In genomic region chr10:62098278-62099121, GRCh38 we compare ENCODE assay signal across 16 cellular contexts.
DNase-seq lines count a peak whose midpoint lies in the region; ATAC-seq and TF ChIP-seq lines count a peak whose summit lies in the region.
"Had no signal": no experiment of that assay in that cellular context is flagged by ENCODE, and none has a peak within 500 bp of the region (broad histone marks: within the 10 kb centered on the region; RNA-seq: fewer than 3 reads in every experiment).

No MANE protein-coding gene starts in this region.

- peaks cover 27% of the 10 kb centered on the region for H3K36me3 Mint-ChIP-seq in MCF 10A (ENCODE audit: insufficient read depth, unreplicated experiment)
- H3K36me3 Mint-ChIP-seq in activated T-helper 2 cell treated with anti-CD3 and anti-CD28 coated beads, Interferon-gamma antibody, Interleukin-2, Interleukin-4, amounts not matched to agents 10 μg/mL and 5 μg/mL and 100 μg/mL, durations not matched to agents 14 hours and 24 hours and 36 hours (ENCODE audit: low read depth) = peaks cover 47% of the 10 kb centered on the region

- H3K27me3 ChIP-seq in mammary epithelial cell (ENCODE audit: insufficient read depth, low read length) (no peaks in the 10 kb centered on the region), PC-9 (ENCODE audit: insufficient read depth, low read depth) (no peaks in the 10 kb centered on the region), thoracic aorta (replicated peaks; ENCODE audit: insufficient read depth) (no peaks in the 10 kb centered on the region)
- H3K27me3 ChIP-seq: neutrophil, vagina had no signal

- dilution Hi-C loops in mammary epithelial cell (cut with HindIII; ENCODE audit: low sequenced_read_pairs) = loop anchor here (25.0 kb wide), 1 partner anchor 289 kb away; no protein-coding TSS in a partner anchor

- H3K9me3 ChIP-seq in mammary epithelial cell (replicated peaks; ENCODE audit: insufficient read depth, low read length) (no peaks in the 10 kb centered on the region), PC-9 (ENCODE audit: insufficient read depth, low read depth) (no peaks in the 10 kb centered on the region), thoracic aorta (no peaks in the 10 kb centered on the region)
- H3K9me3 ChIP-seq: neutrophil, vagina had no signal

- H3K36me3 ChIP-seq in mammary epithelial cell (ENCODE audit: insufficient read depth, low read length) (no peaks in the 10 kb centered on the region), PC-9 (ENCODE audit: low read depth) (no peaks in the 10 kb centered on the region), thoracic aorta (no peaks in the 10 kb centered on the region)
- H3K36me3 ChIP-seq: neutrophil, vagina had no signal

- peak overlapping the region; percentile 1 for H3K27ac Mint-ChIP-seq in MCF 10A (ENCODE audit: low read depth, unreplicated experiment)
- no peak overlapping the region for H3K27ac Mint-ChIP-seq in activated T-helper 2 cell treated with anti-CD3 and anti-CD28 coated beads, Interferon-gamma antibody, Interleukin-2, Interleukin-4, amounts not matched to agents 10 μg/mL and 5 μg/mL and 100 μg/mL, durations not matched to agents 14 hours and 24 hours and 36 hours

- H3F3A ChIP-seq in PC-9 (ENCODE audit: insufficient read depth, low read depth) = peaks cover 17% of the 10 kb centered on the region; the same call in 1 of the 2 replicates

- H3K4me3 Mint-ChIP-seq in MCF 10A (ENCODE audit: unreplicated experiment) = no peak overlapping the region
- H3K4me3 Mint-ChIP-seq in activated T-helper 2 cell treated with anti-CD3 and anti-CD28 coated beads, Interferon-gamma antibody, Interleukin-2, Interleukin-4, amounts not matched to agents 10 μg/mL and 5 μg/mL and 100 μg/mL, durations not matched to agents 14 hours and 24 hours and 36 hours (ENCODE audit: low read depth) = no peak overlapping the region

- H3K27ac ChIP-seq in mammary epithelial cell (ENCODE audit: insufficient read depth, low read depth, low read length) (no peak overlapping the region), PC-9 (peak overlapping the region; percentile 24), thoracic aorta (no peak overlapping the region)
- H3K27ac ChIP-seq: neutrophil, SK-N-MC, skin epidermis had no signal

- no peak overlapping the region for H3K9ac ChIP-seq in mammary epithelial cell (ENCODE audit: insufficient read depth, low read length)

- intact Hi-C loops in MCF 10A (cut with micrococcal nuclease) (loop anchor here (5.0 kb wide), 2 partner anchors 144 to 196 kb away; partner anchors contain the start of gene ARID5B), mammary epithelial cell (cut with micrococcal nuclease) (no loop called here), PC-9 (cut with micrococcal nuclease; ENCODE audit: unreplicated experiment) (loop anchor here (10.0 kb wide), 1 partner anchor 226 kb away; no protein-coding TSS in a partner anchor)
- intact Hi-C loops in activated T-helper 2 cell treated with anti-CD3 and anti-CD28 coated beads, Interferon-gamma antibody, Interleukin-2, Interleukin-4, amounts not matched to agents 10 μg/mL and 5 μg/mL and 100 μg/mL, durations not matched to agents 14 hours and 24 hours and 36 hours (cut with micrococcal nuclease) = no loop called here

- BruUV-seq in MCF 10A (replicated peaks; lab: Mats Ljungman, UMichigan) (no TSS peak), mammary epithelial cell (replicated peaks; lab: Mats Ljungman, UMichigan) (no TSS peak), PC-9 (replicated peaks; lab: Mats Ljungman, UMichigan) (no TSS peak)

- peaks cover 7% of the 10 kb centered on the region for H3K9me3 Mint-ChIP-seq in MCF 10A (ENCODE audit: unreplicated experiment)
- H3K9me3 Mint-ChIP-seq in activated T-helper 2 cell treated with anti-CD3 and anti-CD28 coated beads, Interferon-gamma antibody, Interleukin-2, Interleukin-4, amounts not matched to agents 10 μg/mL and 5 μg/mL and 100 μg/mL, durations not matched to agents 14 hours and 24 hours and 36 hours = no peaks in the 10 kb centered on the region

- no peaks in the 10 kb centered on the region for H3K9me2 ChIP-seq in PC-9 (ENCODE audit: insufficient read depth)

- CTCF ChIA-PET in MCF 10A (lab: Yijun Ruan, JAX) (interaction anchor here (0.9 kb wide), 1 partner anchor 201 kb away, joined by 3 read pairs; no protein-coding TSS in a partner anchor), mammary epithelial cell (lab: Charles Lee; ENCODE audit: low non-redundant PET) (no interaction called here), PC-9 (lab: Charles Lee) (no interaction called here)

- H3K4me2 ChIP-seq in mammary epithelial cell (ENCODE audit: insufficient read depth, low read depth, low read length) = no peak overlapping the region
- peak overlapping the region; percentile 34 for H3K4me2 ChIP-seq in PC-9

- H3K27me3 Mint-ChIP-seq in MCF 10A (ENCODE audit: insufficient read depth, unreplicated experiment) = no peaks in the 10 kb centered on the region
- no peaks in the 10 kb centered on the region for H3K27me3 Mint-ChIP-seq in activated T-helper 2 cell treated with anti-CD3 and anti-CD28 coated beads, Interferon-gamma antibody, Interleukin-2, Interleukin-4, amounts not matched to agents 10 μg/mL and 5 μg/mL and 100 μg/mL, durations not matched to agents 14 hours and 24 hours and 36 hours (ENCODE audit: low read depth)

- TF ChIP-seq CTCF in MCF 10A (IDR thresholded peaks at IDR 0.05; ENCODE audit: unreplicated experiment) (no peak), mammary epithelial cell (conservative IDR thresholded peaks at IDR 0.05 in 1 of 2, IDR thresholded peaks at IDR 0.05 in 1 of 2; ENCODE audit: extremely low read depth in 1 of 2, insufficient read depth in 1 of 2, low read depth in 1 of 2, low read length in 2 of 2) (no peak), PC-9 (conservative IDR thresholded peaks at IDR 0.05) (no peak), thoracic aorta (IDR thresholded peaks at IDR 0.05) (no peak)

- DNase-seq in MCF 10A (ENCODE audit: unreplicated experiment) = no peak
- no peak for DNase-seq in mammary epithelial cell
- DNase-seq in PC-9 = peak; percentile 33 to 89
- DNase-seq in dermis microvascular lymphatic vessel endothelial cell (ENCODE audit: low read depth in 2 of 2) = peak; percentile 29 to 66
- no peak for DNase-seq in thoracic aorta (ENCODE audit: low spot score)
- no peak for DNase-seq in AG20443 (ENCODE audit: low spot score)
- DNase-seq in activated T-helper 2 cell treated with anti-CD3 and anti-CD28 coated beads, Interferon-gamma antibody, Interleukin-2, Interleukin-4, amounts not matched to agents 10 μg/mL and 5 μg/mL and 100 μg/mL, durations not matched to agents 14 hours and 24 hours and 36 hours (ENCODE audit: low spot score) = no peak
- DNase-seq: erythroblast; NCI-H1048; NCI-H2227 treated with DMSO at 0.1 percent for 48 hours; stimulated activated naive CD4-positive, alpha-beta T cell had no signal

- POLR2A ChIA-PET in MCF 10A (lab: Yijun Ruan, JAX) = interaction anchor here (1.8 kb wide), 1 partner anchor 8 kb away, joined by 4 read pairs; no protein-coding TSS in a partner anchor
- POLR2A ChIA-PET in PC-9 (lab: Charles Lee; ENCODE audit: unreplicated experiment) = no interaction called here

- H3K4me3 ChIP-seq in mammary epithelial cell (replicated peaks in 1 of 3; ENCODE audit: insufficient read depth in 1 of 3, low read depth in 2 of 3, low read length in 3 of 3) (no peak overlapping the region), PC-9 (no peak overlapping the region), thoracic aorta (no peak overlapping the region)
- H3K4me3 ChIP-seq: SK-N-MC, skin epidermis, vagina had no signal

- no peaks in the 10 kb centered on the region for H3K79me2 ChIP-seq in mammary epithelial cell (ENCODE audit: insufficient read depth, low read length)
- no peaks in the 10 kb centered on the region for H3K79me2 ChIP-seq in PC-9 (ENCODE audit: low read depth)

- in situ Hi-C loops in mammary epithelial cell (cut with MboI; ENCODE audit: low sequenced_read_pairs in 2 of 2) = no loop called here

- 98% methylated on average over 13 of the region's 14 CpGs for WGBS in mammary epithelial cell (ENCODE audit: low coverage, missing lambda C conversion rate)

- H2AFZ ChIP-seq in mammary epithelial cell (ENCODE audit: low read depth, low read length) = no peak overlapping the region
- no peak overlapping the region for H2AFZ ChIP-seq in PC-9

- peaks cover 48% of the 10 kb centered on the region for H3K4me1 Mint-ChIP-seq in MCF 10A (ENCODE audit: insufficient read depth, unreplicated experiment)
- H3K4me1 Mint-ChIP-seq in activated T-helper 2 cell treated with anti-CD3 and anti-CD28 coated beads, Interferon-gamma antibody, Interleukin-2, Interleukin-4, amounts not matched to agents 10 μg/mL and 5 μg/mL and 100 μg/mL, durations not matched to agents 14 hours and 24 hours and 36 hours (ENCODE audit: low read depth) = peaks cover 14% of the 10 kb centered on the region

- no peaks in the 10 kb centered on the region for H4K20me1 ChIP-seq in mammary epithelial cell (ENCODE audit: insufficient read depth, low read length)
- H4K20me1 ChIP-seq in PC-9 (ENCODE audit: insufficient read depth) = no peaks in the 10 kb centered on the region

- ATAC-seq in thoracic aorta (ENCODE audit: insufficient number of reproducible peaks, low FRiP score, low read depth) = peak; percentile 9
- ATAC-seq: HCT116 had no signal

- H3K4me1 ChIP-seq in mammary epithelial cell (ENCODE audit: insufficient read depth, low read length) (peaks cover 28% of the 10 kb centered on the region), PC-9 (replicated peaks; ENCODE audit: insufficient read depth) (peaks cover 43% of the 10 kb centered on the region), thoracic aorta (ENCODE audit: control insufficient read depth in 1 of 2, low read depth in 2 of 2) (peaks cover 18 to 37% of the 10 kb centered on the region in 2 donors)

Comparison
In these comparisons a context has a peak if more than half of its experiments do, and no peak if none do; other contexts are left out.
1. intact Hi-C loops: an anchor here in MCF 10A (5.0 kb wide) and PC-9 (10.0 kb wide); none called in mammary epithelial cell and activated T-helper 2 cell treated with anti-CD3 and anti-CD28 coated beads, Interferon-gamma antibody, Interleukin-2, Interleukin-4, amounts not matched to agents 10 μg/mL and 5 μg/mL and 100 μg/mL, durations not matched to agents 14 hours and 24 hours and 36 hours.
2. DNase-seq: peak in PC-9 (2 of 2) and dermis microvascular lymphatic vessel endothelial cell (2 of 2); none in MCF 10A (single experiment), mammary epithelial cell (single experiment), thoracic aorta (single experiment), AG20443 (single experiment) and activated T-helper 2 cell treated with anti-CD3 and anti-CD28 coated beads, Interferon-gamma antibody, Interleukin-2, Interleukin-4, amounts not matched to agents 10 μg/mL and 5 μg/mL and 100 μg/mL, durations not matched to agents 14 hours and 24 hours and 36 hours (single experiment).